1 cellular context compared by ENCODE assay signal in the genomic region with DNA sequence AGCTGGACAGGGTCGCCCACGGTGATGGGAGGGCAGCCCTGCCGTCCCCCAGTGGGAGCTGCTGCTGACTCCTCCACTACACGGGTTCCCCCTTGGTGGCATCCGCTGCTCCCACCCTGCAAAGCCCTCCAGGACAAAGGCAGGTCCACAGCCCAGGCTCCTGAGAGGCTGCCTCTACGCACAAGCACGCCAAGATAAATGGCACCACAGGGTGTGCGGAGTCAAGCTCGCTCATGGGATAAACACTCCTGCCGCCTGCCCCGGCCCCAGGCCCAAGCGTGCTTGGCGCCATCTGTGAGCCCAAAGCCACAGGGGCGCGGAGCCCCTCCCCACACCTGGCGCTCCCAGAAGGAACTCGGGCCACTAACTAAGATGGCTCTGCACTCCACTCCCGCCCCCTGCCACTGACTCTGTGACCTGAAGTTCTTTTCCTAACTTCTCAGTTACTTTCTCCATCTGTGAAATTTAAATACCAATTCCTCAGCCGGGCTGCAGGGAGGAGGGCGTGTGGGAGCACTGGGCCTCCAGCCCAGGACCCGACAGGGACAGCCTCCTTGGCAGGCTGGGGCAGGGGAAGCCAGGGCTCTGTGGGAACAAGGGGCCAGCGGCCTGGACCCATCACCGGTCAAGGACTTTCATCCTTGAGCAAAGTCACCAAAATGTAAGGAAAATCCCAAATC.
TF ChIP-seq lines count a peak whose summit lies in the region.

No MANE protein-coding gene starts in this region.

TF ChIP-seq in IMR-90, 13 proteins besides CTCF, POLR2A, EP300 and RAD21:
- TF ChIP-seq, protein P1, sequence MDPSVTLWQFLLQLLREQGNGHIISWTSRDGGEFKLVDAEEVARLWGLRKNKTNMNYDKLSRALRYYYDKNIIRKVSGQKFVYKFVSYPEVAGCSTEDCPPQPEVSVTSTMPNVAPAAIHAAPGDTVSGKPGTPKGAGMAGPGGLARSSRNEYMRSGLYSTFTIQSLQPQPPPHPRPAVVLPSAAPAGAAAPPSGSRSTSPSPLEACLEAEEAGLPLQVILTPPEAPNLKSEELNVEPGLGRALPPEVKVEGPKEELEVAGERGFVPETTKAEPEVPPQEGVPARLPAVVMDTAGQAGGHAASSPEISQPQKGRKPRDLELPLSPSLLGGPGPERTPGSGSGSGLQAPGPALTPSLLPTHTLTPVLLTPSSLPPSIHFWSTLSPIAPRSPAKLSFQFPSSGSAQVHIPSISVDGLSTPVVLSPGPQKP (IDR thresholded peaks at IDR 0.05; ENCODE audit: borderline replicate concordance, low read depth, low read length), result no peak
- TF ChIP-seq, protein P2, sequence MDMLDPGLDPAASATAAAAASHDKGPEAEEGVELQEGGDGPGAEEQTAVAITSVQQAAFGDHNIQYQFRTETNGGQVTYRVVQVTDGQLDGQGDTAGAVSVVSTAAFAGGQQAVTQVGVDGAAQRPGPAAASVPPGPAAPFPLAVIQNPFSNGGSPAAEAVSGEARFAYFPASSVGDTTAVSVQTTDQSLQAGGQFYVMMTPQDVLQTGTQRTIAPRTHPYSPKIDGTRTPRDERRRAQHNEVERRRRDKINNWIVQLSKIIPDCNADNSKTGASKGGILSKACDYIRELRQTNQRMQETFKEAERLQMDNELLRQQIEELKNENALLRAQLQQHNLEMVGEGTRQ (IDR thresholded peaks at IDR 0.05; ENCODE audit: low read depth, low read length), result no peak
- TF ChIP-seq FOS (IDR thresholded peaks at IDR 0.05; ENCODE audit: low read depth, low read length) (no peak), MAFK (IDR thresholded peaks at IDR 0.05; ENCODE audit: low read depth, low read length) (no peak), CHD1 (IDR thresholded peaks at IDR 0.05; ENCODE audit: low read depth, low read length) (no peak), NFE2L2 (IDR thresholded peaks at IDR 0.05; ENCODE audit: low read depth, low read length) (no peak), MXI1 (IDR thresholded peaks at IDR 0.05; ENCODE audit: borderline replicate concordance, low read depth, low read length) (no peak), RCOR1 (IDR thresholded peaks at IDR 0.05; ENCODE audit: insufficient replicate concordance, low read length) (no peak), BHLHE40 (IDR thresholded peaks at IDR 0.05; ENCODE audit: low read depth, low read length) (no peak), SMC3 (IDR thresholded peaks at IDR 0.05; ENCODE audit: low read depth, low read length) (no peak), MAZ (IDR thresholded peaks at IDR 0.05; ENCODE audit: borderline replicate concordance, low read depth, low read length) (no peak), RFX5 (IDR thresholded peaks at IDR 0.05; ENCODE audit: low read depth, low read length) (no peak), CEBPB (IDR thresholded peaks at IDR 0.05; ENCODE audit: low read depth, low read length) (no peak)
